Comparison of ENCODE assay signal across 1 cellular context in the genomic region with DNA sequence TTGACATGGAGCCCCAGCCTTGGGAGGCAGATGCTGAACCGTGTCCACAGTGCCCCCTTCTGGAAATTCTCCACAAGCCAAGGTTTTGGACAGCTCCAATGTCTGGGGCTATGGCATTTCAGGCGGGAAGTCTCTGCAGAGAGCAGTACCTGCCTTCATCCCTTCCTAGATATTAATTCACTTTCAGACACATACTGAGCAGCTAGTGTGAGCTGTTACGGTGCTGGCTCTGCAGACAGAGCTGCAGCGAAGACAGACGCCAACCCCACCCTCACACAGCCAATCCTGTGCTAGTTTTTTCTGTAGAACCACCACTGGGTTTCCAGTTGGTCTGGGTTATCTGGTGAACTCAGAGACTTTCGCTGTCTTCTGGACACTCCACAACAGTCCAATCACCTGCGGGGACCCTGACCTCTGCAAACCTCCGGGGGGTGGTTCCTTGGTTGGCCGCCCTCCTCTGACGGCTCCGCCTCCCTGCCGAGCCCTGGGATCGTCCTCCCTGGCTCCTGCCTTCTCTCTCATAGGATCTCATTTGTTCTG.
A peak's percentile ranks its signal among the peaks of the same experiment; 100 is the strongest.
TF ChIP-seq lines count a peak whose summit lies in the region.

No MANE protein-coding gene starts in this region.

TF ChIP-seq in IMR-90, 13 proteins besides CTCF, POLR2A, EP300 and RAD21:
- TF ChIP-seq, protein P1, sequence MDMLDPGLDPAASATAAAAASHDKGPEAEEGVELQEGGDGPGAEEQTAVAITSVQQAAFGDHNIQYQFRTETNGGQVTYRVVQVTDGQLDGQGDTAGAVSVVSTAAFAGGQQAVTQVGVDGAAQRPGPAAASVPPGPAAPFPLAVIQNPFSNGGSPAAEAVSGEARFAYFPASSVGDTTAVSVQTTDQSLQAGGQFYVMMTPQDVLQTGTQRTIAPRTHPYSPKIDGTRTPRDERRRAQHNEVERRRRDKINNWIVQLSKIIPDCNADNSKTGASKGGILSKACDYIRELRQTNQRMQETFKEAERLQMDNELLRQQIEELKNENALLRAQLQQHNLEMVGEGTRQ (IDR thresholded peaks at IDR 0.05; ENCODE audit: low read depth, low read length), result no peak
- TF ChIP-seq SMC3 (IDR thresholded peaks at IDR 0.05; ENCODE audit: low read depth, low read length), result peak; percentile 57
- 0 out of 2 replicates have a peak, but pooled peaks have one; percentile 15 for TF ChIP-seq MAZ (IDR thresholded peaks at IDR 0.05; ENCODE audit: borderline replicate concordance, low read depth, low read length)
